Comparison of ENCODE assay signal across 8 cellular contexts in the genomic region with DNA sequence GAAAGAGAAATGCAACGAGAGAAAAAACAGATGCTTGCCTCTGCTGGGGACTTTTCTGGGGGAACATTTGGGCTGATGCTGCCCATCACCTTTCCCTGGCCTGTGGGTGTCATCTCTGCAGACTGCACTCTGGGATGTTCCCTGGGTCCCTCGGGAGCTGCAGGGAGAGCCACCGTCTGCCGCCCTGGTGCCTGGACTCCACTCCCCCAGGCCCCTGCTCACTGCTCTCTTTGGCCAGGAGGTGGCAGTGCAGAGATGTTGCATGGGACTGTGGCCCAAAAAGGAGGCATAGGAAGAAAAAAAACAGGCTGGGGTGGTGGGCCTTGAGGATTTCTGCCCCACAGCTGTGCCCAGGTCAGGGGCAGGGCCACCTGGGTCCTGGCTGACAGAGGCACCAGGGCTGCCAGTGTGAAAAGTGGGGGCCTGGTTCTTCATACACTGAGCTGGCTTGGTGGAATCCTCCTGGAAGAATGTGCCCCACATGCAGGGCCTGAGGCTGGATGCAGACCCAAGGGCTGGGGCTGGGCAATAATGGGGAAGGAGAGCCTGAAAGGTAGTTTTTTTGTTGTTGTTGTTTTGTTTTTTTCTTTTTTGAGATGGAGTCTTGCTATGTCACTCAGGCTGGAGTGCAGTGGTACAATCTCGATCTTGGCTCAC.
DNase-seq lines count a peak whose midpoint lies in the region; ATAC-seq and TF ChIP-seq lines count a peak whose summit lies in the region.

No MANE protein-coding gene starts in this region.

- intact Hi-C loops in vagina (cut with DNase I) = no loop called here

- in situ Hi-C loops in G401 (cut with HindIII; ENCODE audit: low sequenced_read_pairs) = no loop called here

- H3K36me3 Mint-ChIP-seq in endothelial cell (ENCODE audit: low read depth, unreplicated experiment) (no peaks in the 10 kb centered on the region), nephron (ENCODE audit: low read depth) (no peaks in the 10 kb centered on the region)

- peaks cover 3% of the 10 kb centered on the region for H3K27me3 Mint-ChIP-seq in endothelial cell (ENCODE audit: unreplicated experiment)
- H3K27me3 Mint-ChIP-seq in nephron (ENCODE audit: low read depth) = no peaks in the 10 kb centered on the region

- H3K9me3 Mint-ChIP-seq in endothelial cell (ENCODE audit: unreplicated experiment) (no peaks in the 10 kb centered on the region), nephron (no peaks in the 10 kb centered on the region)

- no peaks in the 10 kb centered on the region for H3K36me3 ChIP-seq in vagina

- TF ChIP-seq CTCF in endothelial cell (IDR thresholded peaks at IDR 0.05; ENCODE audit: unreplicated experiment) = peak; percentile 72
- TF ChIP-seq CTCF in nephron (IDR thresholded peaks at IDR 0.05; ENCODE audit: unreplicated experiment in 3 of 3) = peak; percentile 76 to 79 (median 77)
- peak in 1 of 3 experiments; percentile 30 for TF ChIP-seq CTCF in vagina (IDR thresholded peaks at IDR 0.05)

- H3K4me1 Mint-ChIP-seq in endothelial cell (ENCODE audit: unreplicated experiment) (peaks cover 17% of the 10 kb centered on the region), nephron (peaks cover 18% of the 10 kb centered on the region)

- no peak overlapping the region for H3K27ac Mint-ChIP-seq in endothelial cell (ENCODE audit: unreplicated experiment)
- peak overlapping the region in 2 of 3 experiments; percentile 14 to 20 for H3K27ac Mint-ChIP-seq in nephron

- no peak overlapping the region for H3K4me3 ChIP-seq in vagina

- DNase-seq in CD1c-positive myeloid dendritic cell (ENCODE audit: extremely low spot score) = peak; percentile 28
- peak; percentile 31 for DNase-seq in HK-2 (ENCODE audit: unreplicated experiment)
- peak; percentile 16 to 21 for DNase-seq in SW 1271 (lab: John Stamatoyannopoulos, UW)
- DNase-seq in endothelial cell (ENCODE audit: low spot score) = peak; percentile 76
- no peak for DNase-seq in vagina (ENCODE audit: extremely low spot score in 2 of 2)
- DNase-seq in G401 (ENCODE audit: low spot score) = no peak

- no peaks in the 10 kb centered on the region for H3K4me1 ChIP-seq in vagina

- peak; percentile 53 for ATAC-seq in GM19035 (IDR thresholded peaks at IDR 0.05; ENCODE audit: unreplicated experiment)

- no peak for TF ChIP-seq POLR2A in vagina (IDR thresholded peaks at IDR 0.05)

- no peak overlapping the region for H3K4me3 Mint-ChIP-seq in endothelial cell (ENCODE audit: unreplicated experiment)
- no peak overlapping the region for H3K4me3 Mint-ChIP-seq in nephron

- H3K27me3 ChIP-seq in vagina = no peaks in the 10 kb centered on the region

- no peaks in the 10 kb centered on the region for H3K9me3 ChIP-seq in vagina

- H3K27ac ChIP-seq in vagina = no peak overlapping the region

Comparison
In these comparisons a context has a peak if more than half of its experiments do, and no peak if none do; other contexts are left out.
1. DNase-seq: peak in CD1c-positive myeloid dendritic cell (single experiment), HK-2 (single experiment), SW 1271 (2 of 2) and endothelial cell (single experiment); none in vagina (0 of 2) and G401 (single experiment).